1 cellular context compared by ENCODE assay signal in the genomic region with DNA sequence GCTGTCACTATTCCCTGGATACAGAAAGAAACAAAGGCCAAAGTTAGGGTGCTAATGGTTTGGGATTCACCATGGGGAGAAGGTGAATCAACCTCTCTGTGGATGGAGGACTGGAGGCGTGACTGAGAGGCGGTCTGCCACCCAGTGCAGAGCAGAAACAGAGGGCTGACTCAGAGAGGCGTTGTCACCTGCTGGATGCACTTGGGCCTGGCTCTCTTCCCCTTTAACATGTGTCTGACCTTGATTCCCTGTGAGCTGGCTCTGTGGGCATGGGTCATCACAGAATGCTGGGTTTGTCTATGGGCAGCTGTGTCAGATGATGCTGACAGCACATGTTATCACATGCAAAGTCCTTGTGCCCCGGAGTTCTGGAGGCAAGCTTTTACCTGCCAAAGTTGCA.
TF ChIP-seq lines count a peak whose summit lies in the region.

No MANE protein-coding gene starts in this region.

TF ChIP-seq in SK-N-SH treated with all-trans-retinoic acid at 6 μM for 48 hours, 23 proteins besides CTCF, POLR2A, EP300 and RAD21 (continued from another document):
- TF ChIP-seq POU6F1 (CRISPR knock-in tag; IDR thresholded peaks at IDR 0.05; ENCODE audit: borderline replicate concordance, low read depth) = no peak
- TF ChIP-seq BACH2 (CRISPR knock-in tag; IDR thresholded peaks at IDR 0.05; ENCODE audit: borderline replicate concordance) = no peak
- TF ChIP-seq PPARA (CRISPR knock-in tag; IDR thresholded peaks at IDR 0.05; ENCODE audit: borderline replicate concordance) = no peak
- no peak for TF ChIP-seq ZNF8 (CRISPR knock-in tag; IDR thresholded peaks at IDR 0.05)
